ENCODE assay signal across 10 cellular contexts in the genomic region with DNA sequence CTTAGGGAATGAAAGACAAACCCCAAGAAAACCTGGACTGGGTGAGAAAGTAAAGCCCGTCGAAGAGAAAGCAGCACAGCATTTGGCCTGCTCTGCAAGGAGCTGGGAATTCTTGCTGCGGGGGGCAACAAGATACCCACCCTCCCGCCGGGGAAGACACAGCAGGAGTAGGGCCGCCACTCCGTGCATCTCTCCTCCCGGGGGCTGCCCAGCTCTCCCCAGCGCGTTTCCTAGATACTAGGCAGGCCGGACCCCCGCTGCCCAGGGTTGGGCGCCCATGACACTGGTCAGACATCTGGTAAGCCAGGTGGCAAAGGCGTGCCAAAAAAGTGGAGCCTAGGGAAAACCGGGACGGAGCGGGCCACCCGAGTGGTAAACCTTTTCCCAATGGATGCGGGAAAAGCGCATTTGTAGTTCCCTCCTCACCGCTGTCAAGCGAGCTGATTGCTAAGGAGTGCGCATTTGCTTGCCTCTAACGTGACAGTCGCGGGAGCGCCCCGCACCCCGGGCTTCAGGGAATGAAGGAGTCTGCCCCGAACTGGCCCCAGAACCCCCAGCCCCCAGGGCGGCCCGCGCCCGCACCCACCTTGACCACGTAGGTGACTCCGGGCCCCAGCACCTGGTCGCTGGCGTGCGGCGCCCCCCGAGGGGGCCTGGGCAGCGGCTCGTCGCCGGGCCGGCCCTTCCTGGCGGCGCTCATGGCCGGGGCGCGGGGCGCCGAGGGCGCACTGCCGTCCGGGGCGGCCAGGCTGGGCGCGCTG. TPM values are rescaled to one million over a fixed set of nuclear protein-coding genes. Genes with fewer than 3 reads are reported as not detected.
DNase-seq lines count a peak whose midpoint lies in the region; ATAC-seq, FAIRE-seq and TF ChIP-seq lines count a peak whose summit lies in the region.
"Had no signal": no experiment of that assay in that cellular context is flagged by ENCODE, and none has a peak within 500 bp of the region (broad histone marks: within the 10 kb centered on the region; RNA-seq: fewer than 3 reads in every experiment).

No MANE protein-coding gene starts in this region.

- H3K27ac ChIP-seq in Peyer's patch (no peak overlapping the region), pancreas (peak overlapping the region in 2 of 4 donors; percentile 12 to 57), RWPE1 (no peak overlapping the region)

- no peak for TF ChIP-seq POLR2A in Peyer's patch (IDR thresholded peaks at IDR 0.05)

- H3K27me3 ChIP-seq in BE2C (no peaks in the 10 kb centered on the region), Peyer's patch (peaks cover 0 to 17% of the 10 kb centered on the region in 2 donors), pancreas (no peaks in the 10 kb centered on the region)

- WGBS in pancreas, 2 donors, result 3 to 5% methylated on average over 47 to 59 of the region's 59 CpGs

- no peaks in the 10 kb centered on the region for H3K9me3 ChIP-seq in BE2C
- no peaks in the 10 kb centered on the region for H3K9me3 ChIP-seq in Peyer's patch
- no peaks in the 10 kb centered on the region for H3K9me3 ChIP-seq in pancreas

- CTCF ChIA-PET in RWPE1 (lab: Yijun Ruan, JAX), result no interaction called here

- intact Hi-C loops in pancreas (cut with DNase I), result no loop called here

- peaks cover 13% of the 10 kb centered on the region for H3K4me1 ChIP-seq in BE2C
- peaks cover 0 to 28% (median 8%) of the 10 kb centered on the region in 4 donors for H3K4me1 ChIP-seq in Peyer's patch
- peaks cover 8 to 21% (median 19%) of the 10 kb centered on the region in 3 donors for H3K4me1 ChIP-seq in pancreas

- ATAC-seq in pancreas (peak in 1 of 4 donors; percentile 17), HG03135 (IDR thresholded peaks at IDR 0.05; ENCODE audit: unreplicated experiment) (no peak)

- DNase-seq in BE2C (peak; percentile 52), Peyer's patch (no peak), foreskin fibroblast (peak in 1 of 2 donors; percentile 25), pancreas (peak in 5 of 6 donors; percentile 24 to 76 (median 57)), HT-29 (ENCODE audit: low spot score) (no peak), RWPE1 (ENCODE audit: low spot score) (no peak)
- no peak for DNase-seq in activated CD4-positive, CD25-positive, alpha-beta regulatory T cell (lab: John Stamatoyannopoulos, UW)
- DNase-seq: activated CD4-positive, alpha-beta T cell treated with anti-CD3 and anti-CD28 coated beads for 4 hours; effector CD8-positive, alpha-beta T cell had no signal

- POLR2A ChIA-PET in RWPE1 (lab: Yijun Ruan, JAX; ENCODE audit: low non-redundant PET), result no interaction called here

- TF ChIP-seq CTCF in BE2C (IDR thresholded peaks at IDR 0.05; ENCODE audit: low read depth, low read length) (no peak), Peyer's patch (IDR thresholded peaks at IDR 0.05) (no peak), foreskin fibroblast (IDR thresholded peaks at IDR 0.05; ENCODE audit: low read depth, low read length) (no peak), pancreas (IDR thresholded peaks at IDR 0.05) (no peak), RWPE1 (conservative IDR thresholded peaks at IDR 0.05; ENCODE audit: low read depth) (no peak)

- FAIRE-seq in pancreas (lab: Jason Lieb, UNC), result no peak

- H3K4me3 ChIP-seq in BE2C (ENCODE audit: low read depth, low read length), result peak overlapping the region; percentile 84
- H3K4me3 ChIP-seq in Peyer's patch, result peak overlapping the region in 3 of 4 donors; percentile 6 to 57 (median 53)
- peak overlapping the region; percentile 28 to 50 for H3K4me3 ChIP-seq in foreskin fibroblast (ENCODE audit: low read depth in 1 of 2, low read length in 2 of 2)
- H3K4me3 ChIP-seq in pancreas, result peak overlapping the region in 3 of 4 donors; percentile 27 to 58 (median 57)

- H3K36me3 ChIP-seq in BE2C (peaks cover 8% of the 10 kb centered on the region), Peyer's patch (no peaks in the 10 kb centered on the region), pancreas (no peaks in the 10 kb centered on the region)

RNA-seq across cellular contexts. Expression of gene SHC3, which starts 1.0 kb away (rescaled TPM):
- polyA plus RNA-seq in BE2C (2012; ENCODE audit: insufficient read depth, insufficient read length, low read depth), result 6.3 TPM
- total RNA-seq in Peyer's patch (1 to 10 TPM in 3 of 4 donors, under 1 TPM in 1; 0.88 to 5.0 (median 2.2) TPM), pancreas (1 to 10 TPM in 4 of 6 donors, under 1 TPM in 2; 0.19 to 6.3 (median 1.8) TPM)
- 1 to 10 TPM in 1 of 2 donors, under 1 TPM in 1; 0.92 to 3.5 TPM for polyA plus RNA-seq in pancreas
- total RNA-seq in HT-29 (2014; rRNA removed; shearing (Covaris generic)), result 0.18 and 0.23 TPM in 2 replicates

Comparison
In these comparisons a context has a peak if more than half of its experiments do, and no peak if none do; other contexts are left out.
1. DNase-seq: peak in BE2C (single experiment) and pancreas (5 of 6); none in Peyer's patch (0 of 3), HT-29 (single experiment), RWPE1 (single experiment) and activated CD4-positive, CD25-positive, alpha-beta regulatory T cell (0 of 4).
2. Peak in every context shown above with its lines, with median percentiles within 50 percentile points of each other: H3K4me3 ChIP-seq.